Comparison of ENCODE assay signal across 17 cellular contexts in genomic region chr12:32901553-32901952, GRCh38. TPM values are rescaled to one million over a fixed set of nuclear protein-coding genes. Genes with fewer than 3 reads are reported as not detected.
DNase-seq lines count a peak whose midpoint lies in the region; ATAC-seq and TF ChIP-seq lines count a peak whose summit lies in the region.
"Had no signal": no experiment of that assay in that cellular context is flagged by ENCODE, and none has a peak within 500 bp of the region (broad histone marks: within the 10 kb centered on the region; RNA-seq: fewer than 3 reads in every experiment).

No MANE protein-coding gene starts in this region.

- peaks cover 77% of the 10 kb centered on the region for H3K4me1 ChIP-seq in Caco-2
- H3K4me1 ChIP-seq in mammary epithelial cell (ENCODE audit: insufficient read depth, low read length): peaks cover 30% of the 10 kb centered on the region

- peak overlapping the region; percentile 51 for H3K4me3 Mint-ChIP-seq in Caco-2 (ENCODE audit: unreplicated experiment)
- H3K4me3 Mint-ChIP-seq: activated naive CD8-positive, alpha-beta T cell had no signal

- in situ Hi-C loops in mammary epithelial cell (cut with MboI; ENCODE audit: low sequenced_read_pairs in 2 of 2): no loop called here

- CTCF ChIA-PET in Caco-2 (lab: Charles Lee) (interaction anchor here (0.6 kb wide), 1 partner anchor 146 kb away, joined by 4 read pairs; the partner anchor contains the start of gene YARS2), mammary epithelial cell (lab: Charles Lee; ENCODE audit: low non-redundant PET) (interaction anchor here (1.0 kb wide), 1 partner anchor 146 kb away, joined by 3 read pairs; the partner anchor contains the start of gene YARS2)

- DNase-seq in Caco-2 (peak in 1 of 2 experiments; percentile 57), LoVo (ENCODE audit: low spot score) (peak; percentile 71), mammary epithelial cell (peak; percentile 80), kidney glomerular epithelial cell (lab: John Stamatoyannopoulos, UW) (peak; percentile 42), Ammon's horn (ENCODE audit: low spot score) (no peak)
- DNase-seq: activated CD4-positive, alpha-beta T cell treated with anti-CD3 and anti-CD28 coated beads, Interleukin-2, amount 50 U/mL, for 1 hour; activated T-cell treated with anti-CD3 and anti-CD28 coated beads, Interleukin-2, amount 50 U/mL, for 1 hour; central memory CD4-positive, alpha-beta T cell; glutamatergic neuron; GM23248; NCI-H2081; OCI-M1; right cardiac atrium had no signal

- TF ChIP-seq CTCF in Caco-2 (IDR thresholded peaks at IDR 0.05; ENCODE audit: insufficient read depth in 1 of 2, low read depth in 1 of 2, low read length in 1 of 2, severe bottlenecking in 1 of 2, unreplicated experiment in 1 of 2): no peak
- no peak for TF ChIP-seq CTCF in mammary epithelial cell (conservative IDR thresholded peaks at IDR 0.05 in 1 of 2, IDR thresholded peaks at IDR 0.05 in 1 of 2; ENCODE audit: extremely low read depth in 1 of 2, insufficient read depth in 1 of 2, low read depth in 1 of 2, low read length in 2 of 2)

- H3K9me3 ChIP-seq in Caco-2 (no peaks in the 10 kb centered on the region), mammary epithelial cell (replicated peaks; ENCODE audit: insufficient read depth, low read length) (no peaks in the 10 kb centered on the region)

- peak overlapping the region; percentile 59 for H3K9ac ChIP-seq in mammary epithelial cell (ENCODE audit: insufficient read depth, low read length)
- H3K9ac ChIP-seq: GM23248 had no signal

- ATAC-seq in GM19035 (IDR thresholded peaks at IDR 0.05; ENCODE audit: unreplicated experiment) (no peak), HG03025 (IDR thresholded peaks at IDR 0.05; ENCODE audit: low FRiP score, unreplicated experiment) (no peak), GM21825 (IDR thresholded peaks at IDR 0.05; ENCODE audit: unreplicated experiment) (no peak)
- ATAC-seq: right cardiac atrium had no signal

- H3K4me3 ChIP-seq in Caco-2 (ENCODE audit: low read depth, low read length): no peak overlapping the region
- peak overlapping the region in 2 of 3 experiments; percentile 20 to 27 for H3K4me3 ChIP-seq in mammary epithelial cell (replicated peaks in 1 of 3; ENCODE audit: insufficient read depth in 1 of 3, low read depth in 2 of 3, low read length in 3 of 3)
- H3K4me3 ChIP-seq: GM23248 had no signal

- H3K9me3 Mint-ChIP-seq in Caco-2 (ENCODE audit: unreplicated experiment): no peaks in the 10 kb centered on the region

- peak overlapping the region; percentile 79 for H3K27ac ChIP-seq in mammary epithelial cell (ENCODE audit: insufficient read depth, low read depth, low read length)
- H3K27ac ChIP-seq: GM23248 had no signal

- peak overlapping the region; percentile 89 for H3K4me2 ChIP-seq in mammary epithelial cell (ENCODE audit: insufficient read depth, low read depth, low read length)

- H3K27ac Mint-ChIP-seq in Caco-2 (ENCODE audit: unreplicated experiment): peak overlapping the region; percentile 57
- H3K27ac Mint-ChIP-seq: activated naive CD8-positive, alpha-beta T cell had no signal

- H3K36me3 Mint-ChIP-seq in Caco-2 (ENCODE audit: insufficient read depth, unreplicated experiment): peaks cover 21% of the 10 kb centered on the region
- H3K36me3 Mint-ChIP-seq: activated naive CD8-positive, alpha-beta T cell had no signal

- peaks cover 72% of the 10 kb centered on the region for H3K4me1 Mint-ChIP-seq in Caco-2 (ENCODE audit: low read depth, unreplicated experiment)

- no peaks in the 10 kb centered on the region for H3K36me3 ChIP-seq in Caco-2 (ENCODE audit: control insufficient read depth, insufficient read depth, low read length)
- no peaks in the 10 kb centered on the region for H3K36me3 ChIP-seq in mammary epithelial cell (ENCODE audit: insufficient read depth, low read length)

- H4K20me1 ChIP-seq in mammary epithelial cell (ENCODE audit: insufficient read depth, low read length): no peaks in the 10 kb centered on the region

- H3K27me3 ChIP-seq in Caco-2 (replicated peaks; ENCODE audit: control insufficient read depth, insufficient read depth, low read length) (no peaks in the 10 kb centered on the region), mammary epithelial cell (ENCODE audit: insufficient read depth, low read length) (no peaks in the 10 kb centered on the region)

- intact Hi-C loops in Caco-2 (cut with micrococcal nuclease; ENCODE audit: unreplicated experiment): loop anchor here (1.0 kb wide), 2 partner anchors 8 to 82 kb away; no protein-coding TSS in a partner anchor
- intact Hi-C loops in mammary epithelial cell (cut with micrococcal nuclease): loop anchor here (1.0 kb wide), 1 partner anchor 18 kb away; no protein-coding TSS in a partner anchor

- no peaks in the 10 kb centered on the region for H3K27me3 Mint-ChIP-seq in Caco-2 (ENCODE audit: insufficient read depth, unreplicated experiment)

- POLR2A ChIA-PET in Caco-2 (lab: Charles Lee): interaction anchor here (1.2 to 1.6 kb wide), 2 partner anchors 8 to 146 kb away, joined by 5 to 18 read pairs; partner anchors contain the start of gene YARS2

- dilution Hi-C loops in mammary epithelial cell (cut with HindIII; ENCODE audit: low sequenced_read_pairs): no loop called here

- BruUV-seq in Caco-2 (replicated peaks; lab: Mats Ljungman, UMichigan): no TSS peak
- no TSS peak for BruUV-seq in mammary epithelial cell (replicated peaks; lab: Mats Ljungman, UMichigan)

- H3K79me2 ChIP-seq in mammary epithelial cell (ENCODE audit: insufficient read depth, low read length): no peaks in the 10 kb centered on the region

- H2AFZ ChIP-seq in mammary epithelial cell (ENCODE audit: low read depth, low read length): peak overlapping the region; percentile 45
- H2AFZ ChIP-seq: GM23248 had no signal

- 5% methylated on average over 4 of the region's 4 CpGs for WGBS in mammary epithelial cell (ENCODE audit: low coverage, missing lambda C conversion rate)

RNA-seq across cellular contexts. Expression of gene PKP2, which starts 5.0 kb away (rescaled TPM):
- 249 and 275 TPM in 2 replicates for total RNA-seq in Caco-2 (2022)
- total RNA-seq in mammary epithelial cell: 10 to 100 TPM; 42.3 to 42.8 TPM
- polyA plus RNA-seq in mammary epithelial cell: 35.8 TPM
- polyA minus RNA-seq in mammary epithelial cell: 51.7 TPM
